Comparison of ENCODE assay signal across 27 cellular contexts in genomic region chr3:17444865-17445264, GRCh38.
"Had no signal": no experiment of that assay in that cellular context is flagged by ENCODE, and none has a peak within 500 bp of the region (broad histone marks: within the 10 kb centered on the region; RNA-seq: fewer than 3 reads in every experiment).

No MANE protein-coding gene starts in this region.

- ATAC-seq: activated naive CD4-positive, alpha-beta T cell treated with anti-CD3 and anti-CD28 coated beads, Interleukin-2, amount 50 U/mL, for 72 hours; activated T-cell treated with anti-CD3 and anti-CD28 coated beads, Interleukin-2, amount 50 U/mL, for 72 hours; gastroesophageal sphincter; left cardiac atrium; left ventricle myocardium superior; pancreas; sciatic nerve; stimulated activated effector memory CD8-positive, alpha-beta T cell treated with anti-CD3 and anti-CD28 coated beads, Interleukin-12 subunit alpha, Interleukin-12 subunit beta, amount 100 ng/mL, for 72 hours; stimulated activated naive CD8-positive, alpha-beta T cell treated with anti-CD3 and anti-CD28 coated beads, Interleukin-15, amount 100 ng/mL, for 72 hours had no signal

- DNase-seq: activated CD4-positive, alpha-beta T cell treated with anti-CD3 and anti-CD28 coated beads for 4 hours; activated CD4-positive, alpha-beta T cell treated with anti-CD3 and anti-CD28 coated beads, Interleukin-2, amount 50 U/mL, for 4 hours; activated naive CD4-positive, alpha-beta T cell; activated T-cell treated with anti-CD3 and anti-CD28 coated beads for 4 hours; activated T-cell treated with anti-CD3 and anti-CD28 coated beads, Interleukin-2, amount 50 U/mL, for 72 hours; anterior cingulate cortex; dermis blood vessel endothelial cell; effector CD4-positive, alpha-beta T cell; islet precursor cell; left cardiac atrium; left ventricle myocardium superior; pancreas; retina; stimulated activated CD4-positive, alpha-beta T cell treated with anti-CD3 and anti-CD28 coated beads, Interleukin-12 subunit alpha, Interleukin-12 subunit beta, amount 100 ng/mL, for 4 hours; stimulated activated CD4-positive, alpha-beta T cell treated with anti-CD3 and anti-CD28 coated beads, Interleukin-4, amount 100 ng/mL, for 1 hour; stimulated activated naive CD8-positive, alpha-beta T cell treated with anti-CD3 and anti-CD28 coated beads, Interleukin-15, amount 100 ng/mL, for 72 hours; substantia nigra; thyroid gland; upper lobe of left lung had no signal

- H3K4me3 ChIP-seq: gastroesophageal sphincter, hepatocyte, pancreas, prostate gland, skin epidermis, thyroid gland, upper lobe of left lung, vagina had no signal
